ENCODE assay signal across 1 cellular context in genomic region chr3:15331072-15331605, GRCh38.
TF ChIP-seq lines count a peak whose summit lies in the region.

No MANE protein-coding gene starts in this region.

TF ChIP-seq in A549, 52 proteins besides CTCF, POLR2A, EP300 and RAD21 (continued from another document):
- no peak for TF ChIP-seq REST (IDR thresholded peaks at IDR 0.05)
